In genomic region chr2:36547906-36548305, GRCh38 we compare ENCODE assay signal across 1 cellular context.
TF ChIP-seq lines count a peak whose summit lies in the region.

No MANE protein-coding gene starts in this region.

TF ChIP-seq in HepG2, 621 proteins besides CTCF, POLR2A, EP300 and RAD21 (continued from another document):
- TF ChIP-seq ZBTB39 (CRISPR knock-in tag; IDR thresholded peaks at IDR 0.05) (no peak), ZNF556 (CRISPR knock-in tag; IDR thresholded peaks at IDR 0.05; ENCODE audit: borderline replicate concordance) (no peak), PBX2 (CRISPR knock-in tag; IDR thresholded peaks at IDR 0.05) (no peak), SNAPC4 (CRISPR knock-in tag; IDR thresholded peaks at IDR 0.05) (no peak), ZNF24 (IDR thresholded peaks at IDR 0.05) (no peak), ZNF580 (CRISPR knock-in tag; IDR thresholded peaks at IDR 0.05; ENCODE audit: borderline replicate concordance, low read depth) (no peak), PHF8 (CRISPR knock-in tag; IDR thresholded peaks at IDR 0.05) (no peak)
TF ChIP-seq in HepG2: peak in this region for 0.
